In the genomic region with DNA sequence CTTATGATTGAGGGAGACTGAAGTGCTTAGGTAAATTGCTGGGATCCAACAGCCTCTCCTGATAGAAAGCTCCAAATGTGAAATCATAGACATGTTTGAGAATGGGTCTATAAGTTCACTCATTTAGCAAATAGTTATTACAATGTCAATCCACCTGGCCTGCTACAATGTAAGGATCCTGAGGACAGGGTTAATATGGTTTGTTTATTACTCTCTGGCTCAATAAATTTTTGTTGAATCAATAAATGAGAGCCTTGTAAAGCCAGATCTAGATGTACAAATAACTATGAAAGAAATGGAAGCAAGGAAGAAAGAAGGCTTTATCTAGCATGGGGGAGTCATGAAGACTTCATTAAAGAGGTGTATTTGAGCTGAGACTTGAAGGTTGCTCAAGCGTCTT, we compare ENCODE assay signal across 39 cellular contexts.
"Had no signal": no experiment of that assay in that cellular context is flagged by ENCODE, and none has a peak within 500 bp of the region (broad histone marks: within the 10 kb centered on the region; RNA-seq: fewer than 3 reads in every experiment).

No MANE protein-coding gene starts in this region.

- FAIRE-seq: astrocyte, bronchial epithelial cell had no signal

- H3K4me3 Mint-ChIP-seq: activated naive CD4-positive, alpha-beta T cell treated with anti-CD3 and anti-CD28 coated beads for 36 hours; activated naive CD4-positive, alpha-beta T cell treated with anti-CD3 and anti-CD28 coated beads, Interleukin-2, amount 10 ng/mL, durations not matched to agents 7 days and 5 days; activated naive CD4-positive, alpha-beta T cell treated with anti-CD3 and anti-CD28 coated beads, Interleukin-2, amount 50 U/mL, for 24 hours; activated naive CD8-positive, alpha-beta T cell; activated naive CD8-positive, alpha-beta T cell treated with anti-CD3 and anti-CD28 coated beads for 36 hours; activated naive CD8-positive, alpha-beta T cell treated with anti-CD3 and anti-CD28 coated beads, Interleukin-2, amount 10 ng/mL, durations not matched to agents 7 days and 5 days; activated naive CD8-positive, alpha-beta T cell treated with anti-CD3 and anti-CD28 coated beads, Interleukin-2, amount 50 U/mL, for 24 hours; activated T-cell treated with anti-CD3 and anti-CD28 coated beads, Interleukin-2, amount 50 U/mL, for 24 hours; activated T-cell treated with anti-CD3 and anti-CD28 coated beads, Interleukin-2, amount 50 U/mL, for 4 hours; activated T-cell treated with anti-CD3 and anti-CD28 coated beads, Interleukin-2, amount 50 U/mL, for 72 hours; activated T-helper 1 cell treated with anti-CD3 and anti-CD28 coated beads, Interleukin-12 subunit alpha, Interleukin-12 subunit beta, Interleukin-2, Interleukin-4 antibody, amounts not matched to agents 30 ng/mL and 10 ng/mL and 1 ng/mL, durations not matched to agents 14 hours and 24 hours and 36 hours; activated T-helper 17 cell treated with anti-CD3 and anti-CD28 coated beads, Interleukin-2, amount 50 U/mL, for 72 hours; brain; central memory CD8-positive, alpha-beta T cell had no signal

- H3K36me3 Mint-ChIP-seq: activated naive CD4-positive, alpha-beta T cell treated with anti-CD3 and anti-CD28 coated beads, Interleukin-2, amount 10 ng/mL, durations not matched to agents 7 days and 5 days; activated naive CD4-positive, alpha-beta T cell treated with anti-CD3 and anti-CD28 coated beads, Interleukin-2, amount 50 U/mL, for 24 hours; activated naive CD4-positive, alpha-beta T cell treated with anti-CD3 and anti-CD28 coated beads, Interleukin-2, amount 50 U/mL, for 72 hours; activated naive CD8-positive, alpha-beta T cell; activated naive CD8-positive, alpha-beta T cell treated with anti-CD3 and anti-CD28 coated beads for 36 hours; activated naive CD8-positive, alpha-beta T cell treated with anti-CD3 and anti-CD28 coated beads, Interleukin-2, amount 10 ng/mL, durations not matched to agents 7 days and 5 days; brain had no signal

- H3K27ac Mint-ChIP-seq: activated naive CD4-positive, alpha-beta T cell treated with anti-CD3 and anti-CD28 coated beads for 36 hours; activated naive CD4-positive, alpha-beta T cell treated with anti-CD3 and anti-CD28 coated beads, Interleukin-2, amount 10 ng/mL, durations not matched to agents 7 days and 5 days; activated naive CD4-positive, alpha-beta T cell treated with anti-CD3 and anti-CD28 coated beads, Interleukin-2, amount 50 U/mL, for 24 hours; activated naive CD4-positive, alpha-beta T cell treated with anti-CD3 and anti-CD28 coated beads, Interleukin-2, amount 50 U/mL, for 72 hours; activated naive CD8-positive, alpha-beta T cell; activated naive CD8-positive, alpha-beta T cell treated with anti-CD3 and anti-CD28 coated beads for 36 hours; activated naive CD8-positive, alpha-beta T cell treated with anti-CD3 and anti-CD28 coated beads, Interleukin-2, amount 10 ng/mL, durations not matched to agents 7 days and 5 days; activated naive CD8-positive, alpha-beta T cell treated with anti-CD3 and anti-CD28 coated beads, Interleukin-2, amount 50 U/mL, for 24 hours; activated T-cell treated with anti-CD3 and anti-CD28 coated beads, Interleukin-2, amount 50 U/mL, for 24 hours; activated T-cell treated with anti-CD3 and anti-CD28 coated beads, Interleukin-2, amount 50 U/mL, for 72 hours; activated T-helper 1 cell treated with anti-CD3 and anti-CD28 coated beads, Interleukin-12 subunit alpha, Interleukin-12 subunit beta, Interleukin-2, Interleukin-4 antibody, amounts not matched to agents 30 ng/mL and 10 ng/mL and 1 ng/mL, durations not matched to agents 14 hours and 24 hours and 36 hours; activated T-helper 17 cell treated with anti-CD3 and anti-CD28 coated beads, Interleukin-2, amount 50 U/mL, for 72 hours; activated T-helper 2 cell treated with anti-CD3 and anti-CD28 coated beads, Interferon-gamma antibody, Interleukin-2, Interleukin-4, amounts not matched to agents 10 μg/mL and 5 μg/mL and 100 μg/mL, durations not matched to agents 14 hours and 24 hours and 36 hours; brain had no signal

- H3K27me3 ChIP-seq: adrenal gland, ascending aorta, body of pancreas, brain microvascular endothelial cell, breast epithelium, cardiac muscle cell had no signal

- H3K27me3 Mint-ChIP-seq: activated naive CD4-positive, alpha-beta T cell treated with anti-CD3 and anti-CD28 coated beads, Interleukin-2, amount 10 ng/mL, durations not matched to agents 7 days and 5 days; activated naive CD4-positive, alpha-beta T cell treated with anti-CD3 and anti-CD28 coated beads, Interleukin-2, amount 50 U/mL, for 24 hours; activated naive CD8-positive, alpha-beta T cell; activated naive CD8-positive, alpha-beta T cell treated with anti-CD3 and anti-CD28 coated beads for 36 hours; activated naive CD8-positive, alpha-beta T cell treated with anti-CD3 and anti-CD28 coated beads, Interleukin-2, amount 10 ng/mL, durations not matched to agents 7 days and 5 days; activated naive CD8-positive, alpha-beta T cell treated with anti-CD3 and anti-CD28 coated beads, Interleukin-2, amount 50 U/mL, for 24 hours; activated T-cell treated with anti-CD3 and anti-CD28 coated beads, Interleukin-2, amount 50 U/mL, for 24 hours; activated T-helper 17 cell treated with anti-CD3 and anti-CD28 coated beads, Interleukin-2, amount 50 U/mL, for 72 hours; central memory CD8-positive, alpha-beta T cell had no signal

- H3K27ac ChIP-seq: adrenal gland, ascending aorta, body of pancreas, brain microvascular endothelial cell, breast epithelium, cardiac muscle cell had no signal

- H3K36me3 ChIP-seq: adrenal gland, ascending aorta, brain microvascular endothelial cell, breast epithelium, cardiac muscle cell had no signal

- H3K9me3 ChIP-seq: adrenal gland, ascending aorta, body of pancreas, breast epithelium had no signal

- H3K9me3 Mint-ChIP-seq: activated naive CD4-positive, alpha-beta T cell treated with anti-CD3 and anti-CD28 coated beads for 36 hours; activated naive CD4-positive, alpha-beta T cell treated with anti-CD3 and anti-CD28 coated beads, Interleukin-2, amount 50 U/mL, for 24 hours; activated T-helper 1 cell treated with anti-CD3 and anti-CD28 coated beads, Interleukin-12 subunit alpha, Interleukin-12 subunit beta, Interleukin-2, Interleukin-4 antibody, amounts not matched to agents 30 ng/mL and 10 ng/mL and 1 ng/mL, durations not matched to agents 14 hours and 24 hours and 36 hours; activated T-helper 2 cell treated with anti-CD3 and anti-CD28 coated beads, Interferon-gamma antibody, Interleukin-2, Interleukin-4, amounts not matched to agents 10 μg/mL and 5 μg/mL and 100 μg/mL, durations not matched to agents 14 hours and 24 hours and 36 hours; central memory CD8-positive, alpha-beta T cell had no signal

- H3K4me3 ChIP-seq: adrenal gland, ascending aorta, body of pancreas, breast epithelium, cardiac muscle cell had no signal

- H3K4me1 Mint-ChIP-seq: activated naive CD4-positive, alpha-beta T cell treated with anti-CD3 and anti-CD28 coated beads, Interleukin-2, amount 10 ng/mL, durations not matched to agents 7 days and 5 days; activated naive CD4-positive, alpha-beta T cell treated with anti-CD3 and anti-CD28 coated beads, Interleukin-2, amount 50 U/mL, for 24 hours; activated naive CD8-positive, alpha-beta T cell treated with anti-CD3 and anti-CD28 coated beads for 36 hours; activated naive CD8-positive, alpha-beta T cell treated with anti-CD3 and anti-CD28 coated beads, Interleukin-2, amount 10 ng/mL, durations not matched to agents 7 days and 5 days; activated naive CD8-positive, alpha-beta T cell treated with anti-CD3 and anti-CD28 coated beads, Interleukin-2, amount 50 U/mL, for 24 hours; activated T-helper 17 cell treated with anti-CD3 and anti-CD28 coated beads, Interleukin-2, amount 50 U/mL, for 72 hours; brain; central memory CD8-positive, alpha-beta T cell had no signal

- H3K4me1 ChIP-seq: adrenal gland, ascending aorta, body of pancreas, breast epithelium had no signal

- DNase-seq: activated effector memory CD4-positive, alpha-beta T cell treated with anti-CD3 and anti-CD28 coated beads, Interleukin-2, amount 50 U/mL, for 16 hours; activated effector memory CD4-positive, alpha-beta T cell treated with Interleukin-2 at 50 U/mL for 16 hours; activated gamma-delta T cell; activated gamma-delta T cell treated with Interleukin-2 at 50 U/mL for 16 hours; activated naive CD4-positive, alpha-beta T cell; activated naive CD4-positive, alpha-beta T cell treated with anti-CD3 and anti-CD28 coated beads for 36 hours; activated naive CD4-positive, alpha-beta T cell treated with anti-CD3 and anti-CD28 coated beads, Interleukin-2, amount 10 ng/mL, durations not matched to agents 7 days and 5 days; activated naive CD4-positive, alpha-beta T cell treated with anti-CD3 and anti-CD28 coated beads, Interleukin-2, amount 50 U/mL, for 16 hours; activated naive CD4-positive, alpha-beta T cell treated with Interleukin-2 at 50 U/mL for 16 hours; activated naive CD8-positive, alpha-beta T cell treated with anti-CD3 and anti-CD28 coated beads for 36 hours; activated naive CD8-positive, alpha-beta T cell treated with anti-CD3 and anti-CD28 coated beads, Interleukin-2, amount 10 ng/mL, durations not matched to agents 7 days and 5 days; activated naive CD8-positive, alpha-beta T cell treated with anti-CD3 and anti-CD28 coated beads, Interleukin-2, amount 50 U/mL, for 24 hours; activated T-cell treated with anti-CD3 and anti-CD28 coated beads, Interleukin-2, amount 50 U/mL, for 24 hours; activated T-cell treated with anti-CD3 and anti-CD28 coated beads, Interleukin-2, amount 50 U/mL, for 4 hours; activated T-cell treated with anti-CD3 and anti-CD28 coated beads, Interleukin-2, amount 50 U/mL, for 48 hours; activated T-cell treated with anti-CD3 and anti-CD28 coated beads, Interleukin-2, amount 50 U/mL, for 72 hours; adrenal gland; amniotic stem cell; amygdala; anterior cingulate cortex; aorta; body of pancreas; brain microvascular endothelial cell; caudate nucleus; central memory CD4-positive, alpha-beta T cell; cerebellar nuclear complex had no signal
